In genomic region chr17:21715877-21716276, GRCh38 we compare ENCODE assay signal across 18 cellular contexts. TPM values are rescaled to one million over a fixed set of nuclear protein-coding genes. Genes with fewer than 3 reads are reported as not detected.
"Had no signal": no experiment of that assay in that cellular context is flagged by ENCODE, and none has a peak within 500 bp of the region (broad histone marks: within the 10 kb centered on the region; RNA-seq: fewer than 3 reads in every experiment).

No MANE protein-coding gene starts in this region.

RNA-seq across cellular contexts. Expression of gene KCNJ18, which starts 23.6 kb away (rescaled TPM):
- total RNA-seq: activated CD4-positive, alpha-beta memory T cell treated with anti-CD3 and anti-CD28 coated beads for 36 hours; activated CD4-positive, alpha-beta T cell treated with anti-CD3 and anti-CD28 coated beads for 36 hours; activated CD4-positive, alpha-beta T cell treated with anti-CD3 and anti-CD28 coated beads, Interleukin-2, amount 10 ng/mL, durations not matched to agents 24 days and 14 days; activated CD8-positive, alpha-beta memory T cell treated with anti-CD3 and anti-CD28 coated beads for 36 hours; activated CD8-positive, alpha-beta memory T cell treated with anti-CD3 and anti-CD28 coated beads, Interleukin-2, amount 10 ng/mL, durations not matched to agents 7 days and 5 days; activated CD8-positive, alpha-beta T cell treated with anti-CD3 and anti-CD28 coated beads, Interleukin-2, amount 10 ng/mL, durations not matched to agents 7 days and 5 days; activated naive CD4-positive, alpha-beta T cell treated with anti-CD3 and anti-CD28 coated beads for 36 hours; activated T-helper 1 cell treated with anti-CD3 and anti-CD28 coated beads, Interleukin-12 subunit alpha, Interleukin-12 subunit beta, Interleukin-2, Interleukin-4 antibody, amounts not matched to agents 30 ng/mL and 10 ng/mL and 1 ng/mL, durations not matched to agents 14 hours and 24 hours and 36 hours; activated T-helper 2 cell treated with anti-CD3 and anti-CD28 coated beads, Interferon-gamma antibody, Interleukin-2, Interleukin-4, amounts not matched to agents 10 μg/mL and 5 μg/mL and 100 μg/mL, durations not matched to agents 14 hours and 24 hours and 36 hours; adrenal gland; aorta; body of pancreas; chondrocyte; dermis blood vessel endothelial cell; esophagus muscularis mucosa; gastrocnemius medialis; heart right ventricle; T-helper 1 cell treated with Interleukin-12 subunit alpha and Interleukin-12 subunit beta and Interleukin-4 antibody, amounts not matched to agents 30 ng/mL and 1 ng/mL, for 36 hours had no signal
- polyA plus RNA-seq: adrenal gland, aorta, heart right ventricle had no signal
